ENCODE assay signal across 12 cellular contexts in the genomic region with DNA sequence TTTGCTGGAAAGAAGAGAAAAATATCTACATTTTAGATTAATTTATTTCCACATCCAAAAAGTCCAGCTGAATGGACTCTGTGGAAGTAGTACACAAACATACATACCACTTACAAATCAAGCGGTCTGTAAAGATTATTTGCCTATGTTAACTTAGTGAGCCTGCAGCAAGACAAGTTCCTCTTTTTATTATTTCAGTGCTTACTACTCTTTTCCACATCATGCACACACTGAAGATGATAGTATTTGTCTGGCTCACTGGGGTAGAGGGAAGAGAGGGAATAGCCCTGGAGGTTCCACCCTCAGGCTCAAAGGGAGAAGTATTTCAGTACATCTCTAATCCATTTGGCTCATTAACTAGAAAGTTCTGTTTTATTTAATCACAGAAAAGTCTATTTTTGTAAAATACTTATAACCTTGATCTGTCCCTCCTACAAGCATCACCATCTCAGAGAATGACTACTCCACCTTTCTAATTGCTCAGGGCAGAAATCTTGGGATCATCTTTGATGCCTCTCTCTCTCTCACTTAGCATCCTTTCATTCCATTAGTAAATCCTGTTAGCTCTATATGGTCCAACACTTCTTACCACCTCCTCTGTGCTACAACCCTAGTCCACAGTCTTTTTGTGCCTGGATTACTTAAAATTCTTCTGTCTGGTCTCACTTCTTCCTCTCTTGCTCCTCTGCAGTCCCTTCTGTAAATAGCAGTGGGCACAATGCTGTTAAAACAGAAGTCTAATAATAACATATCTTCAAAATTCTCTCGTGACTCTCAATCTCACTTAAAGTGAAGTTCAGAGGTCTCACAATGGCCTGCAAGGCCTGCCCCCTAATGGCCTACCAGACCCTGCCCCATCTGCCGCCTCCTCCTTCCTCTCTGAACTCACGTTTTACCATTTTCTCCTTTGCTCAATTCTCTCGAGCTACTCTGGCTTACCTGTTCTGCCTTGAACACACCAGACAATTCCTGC.
DNase-seq lines count a peak whose midpoint lies in the region; ATAC-seq and TF ChIP-seq lines count a peak whose summit lies in the region.
"Had no signal": no experiment of that assay in that cellular context is flagged by ENCODE, and none has a peak within 500 bp of the region (broad histone marks: within the 10 kb centered on the region; RNA-seq: fewer than 3 reads in every experiment).

No MANE protein-coding gene starts in this region.

- no peaks in the 10 kb centered on the region for H3K9me2 ChIP-seq in SU-DHL-6 (replicated peaks; ENCODE audit: insufficient read depth, low read length)

- peak overlapping the region; percentile 54 for H3K4me2 ChIP-seq in SU-DHL-6 (ENCODE audit: low read depth, low read length, poor library complexity, severe bottlenecking)

- H3K9ac ChIP-seq in SU-DHL-6 (ENCODE audit: low read length), result peak overlapping the region; percentile 35

- CTCF ChIA-PET in CD8-positive, alpha-beta memory T cell (lab: Charles Lee), result no interaction called here

- ATAC-seq in GM19455 (IDR thresholded peaks at IDR 0.05; ENCODE audit: unreplicated experiment) (peak; percentile 63), HG03066 (IDR thresholded peaks at IDR 0.05; ENCODE audit: low read depth, unreplicated experiment) (peak; percentile 76)

- no peaks in the 10 kb centered on the region for H3K4me1 Mint-ChIP-seq in CD8-positive, alpha-beta memory T cell
- H3K4me1 Mint-ChIP-seq: activated naive CD4-positive, alpha-beta T cell treated with anti-CD3 and anti-CD28 coated beads, Interleukin-2, amount 50 U/mL, for 24 hours; CD14-positive monocyte had no signal

- H3K27ac ChIP-seq in SU-DHL-6 (ENCODE audit: low read depth, low read length), result peak overlapping the region; percentile 88
- H3K27ac ChIP-seq in CD8-positive, alpha-beta memory T cell (ENCODE audit: low read depth, low read length), result no peak overlapping the region

- H3F3A ChIP-seq in SU-DHL-6 (ENCODE audit: insufficient read depth), result peaks cover 16% of the 10 kb centered on the region

- H3K4me3 Mint-ChIP-seq in CD8-positive, alpha-beta memory T cell, result no peak overlapping the region
- H3K4me3 Mint-ChIP-seq: activated naive CD4-positive, alpha-beta T cell treated with anti-CD3 and anti-CD28 coated beads, Interleukin-2, amount 50 U/mL, for 24 hours; CD14-positive monocyte had no signal

- no peak overlapping the region for H3K27ac Mint-ChIP-seq in CD8-positive, alpha-beta memory T cell
- H3K27ac Mint-ChIP-seq: activated naive CD4-positive, alpha-beta T cell treated with anti-CD3 and anti-CD28 coated beads, Interleukin-2, amount 50 U/mL, for 24 hours; CD14-positive monocyte had no signal

- no peaks in the 10 kb centered on the region for H3K79me2 ChIP-seq in SU-DHL-6 (ENCODE audit: insufficient read depth, low read length)

- no peaks in the 10 kb centered on the region for H3K9me3 ChIP-seq in SU-DHL-6 (ENCODE audit: insufficient read depth, low read length)
- no peaks in the 10 kb centered on the region for H3K9me3 ChIP-seq in CD8-positive, alpha-beta memory T cell (ENCODE audit: low read length)

- in situ Hi-C loops in G401 (cut with HindIII; ENCODE audit: low sequenced_read_pairs), result no loop called here

- peak; percentile 15 for DNase-seq in GM10266 (ENCODE audit: extremely low spot score)
- no peak for DNase-seq in SW480 (ENCODE audit: low spot score)
- no peak for DNase-seq in CD8-positive, alpha-beta memory T cell
- DNase-seq in EL, result no peak
- DNase-seq in G401 (ENCODE audit: low spot score), result no peak
- DNase-seq: NCI-H1417 treated with DMSO at 0.1 percent for 48 hours; stimulated activated naive CD4-positive, alpha-beta T cell treated with Interleukin-2 at 50 U/mL for 16 hours had no signal

- H3K27me3 Mint-ChIP-seq in CD8-positive, alpha-beta memory T cell, result peaks cover 0 to 1% of the 10 kb centered on the region in 2 donors
- H3K27me3 Mint-ChIP-seq: activated naive CD4-positive, alpha-beta T cell treated with anti-CD3 and anti-CD28 coated beads, Interleukin-2, amount 50 U/mL, for 24 hours had no signal

- H2AFZ ChIP-seq in SU-DHL-6 (ENCODE audit: low read depth, low read length, severe bottlenecking), result peak overlapping the region; percentile 63

- POLR2A ChIA-PET in CD8-positive, alpha-beta memory T cell (lab: Charles Lee), result no interaction called here

- no peaks in the 10 kb centered on the region for H3K36me3 ChIP-seq in SU-DHL-6 (ENCODE audit: low read length)
- no peaks in the 10 kb centered on the region for H3K36me3 ChIP-seq in CD8-positive, alpha-beta memory T cell (ENCODE audit: insufficient read depth, low read length)

- H3K36me3 Mint-ChIP-seq in CD8-positive, alpha-beta memory T cell, result no peaks in the 10 kb centered on the region
- H3K36me3 Mint-ChIP-seq: activated naive CD4-positive, alpha-beta T cell treated with anti-CD3 and anti-CD28 coated beads, Interleukin-2, amount 50 U/mL, for 24 hours; CD14-positive monocyte had no signal

- peak; percentile 16 for TF ChIP-seq CTCF in GM10266 (IDR thresholded peaks at IDR 0.05; ENCODE audit: control insufficient read depth, insufficient read depth, low read depth, missing control alignments)
- TF ChIP-seq CTCF in SU-DHL-6 (IDR thresholded peaks at IDR 0.05; ENCODE audit: insufficient read depth, low read length, poor library complexity, severe bottlenecking), result peak; percentile 29

- H3K27me3 ChIP-seq in SU-DHL-6 (ENCODE audit: low read length), result no peaks in the 10 kb centered on the region
- no peaks in the 10 kb centered on the region for H3K27me3 ChIP-seq in CD8-positive, alpha-beta memory T cell (ENCODE audit: insufficient read depth, low read length, poor library complexity, severe bottlenecking)

- H4K20me1 ChIP-seq in SU-DHL-6 (ENCODE audit: low read depth, low read length), result no peaks in the 10 kb centered on the region

- H3K9me3 Mint-ChIP-seq in CD8-positive, alpha-beta memory T cell, result peaks cover 0 to 1% (median under 1%) of the 10 kb centered on the region in 5 donors

- no peaks in the 10 kb centered on the region for H3K4me1 ChIP-seq in CD8-positive, alpha-beta memory T cell (ENCODE audit: insufficient read depth, low read length)

- H3K4me3 ChIP-seq in SU-DHL-6 (ENCODE audit: insufficient read depth, low read length, poor library complexity, severe bottlenecking), result no peak overlapping the region
- no peak overlapping the region for H3K4me3 ChIP-seq in CD8-positive, alpha-beta memory T cell (ENCODE audit: low read length)
